1 cellular context compared by ENCODE assay signal in genomic region chr1:120176092-120176855, GRCh38.
A peak's percentile ranks its signal among the peaks of the same experiment; 100 is the strongest.
TF ChIP-seq lines count a peak whose summit lies in the region.

Gene SEC22B (minus strand): TSS chr1:120176520. CDS start chr1:120176381, 139 bp downstream.

TF ChIP-seq in GM12878, 131 proteins besides CTCF, POLR2A, EP300 and RAD21 (continued from another document and continues in another):
- TF ChIP-seq, protein P1, sequence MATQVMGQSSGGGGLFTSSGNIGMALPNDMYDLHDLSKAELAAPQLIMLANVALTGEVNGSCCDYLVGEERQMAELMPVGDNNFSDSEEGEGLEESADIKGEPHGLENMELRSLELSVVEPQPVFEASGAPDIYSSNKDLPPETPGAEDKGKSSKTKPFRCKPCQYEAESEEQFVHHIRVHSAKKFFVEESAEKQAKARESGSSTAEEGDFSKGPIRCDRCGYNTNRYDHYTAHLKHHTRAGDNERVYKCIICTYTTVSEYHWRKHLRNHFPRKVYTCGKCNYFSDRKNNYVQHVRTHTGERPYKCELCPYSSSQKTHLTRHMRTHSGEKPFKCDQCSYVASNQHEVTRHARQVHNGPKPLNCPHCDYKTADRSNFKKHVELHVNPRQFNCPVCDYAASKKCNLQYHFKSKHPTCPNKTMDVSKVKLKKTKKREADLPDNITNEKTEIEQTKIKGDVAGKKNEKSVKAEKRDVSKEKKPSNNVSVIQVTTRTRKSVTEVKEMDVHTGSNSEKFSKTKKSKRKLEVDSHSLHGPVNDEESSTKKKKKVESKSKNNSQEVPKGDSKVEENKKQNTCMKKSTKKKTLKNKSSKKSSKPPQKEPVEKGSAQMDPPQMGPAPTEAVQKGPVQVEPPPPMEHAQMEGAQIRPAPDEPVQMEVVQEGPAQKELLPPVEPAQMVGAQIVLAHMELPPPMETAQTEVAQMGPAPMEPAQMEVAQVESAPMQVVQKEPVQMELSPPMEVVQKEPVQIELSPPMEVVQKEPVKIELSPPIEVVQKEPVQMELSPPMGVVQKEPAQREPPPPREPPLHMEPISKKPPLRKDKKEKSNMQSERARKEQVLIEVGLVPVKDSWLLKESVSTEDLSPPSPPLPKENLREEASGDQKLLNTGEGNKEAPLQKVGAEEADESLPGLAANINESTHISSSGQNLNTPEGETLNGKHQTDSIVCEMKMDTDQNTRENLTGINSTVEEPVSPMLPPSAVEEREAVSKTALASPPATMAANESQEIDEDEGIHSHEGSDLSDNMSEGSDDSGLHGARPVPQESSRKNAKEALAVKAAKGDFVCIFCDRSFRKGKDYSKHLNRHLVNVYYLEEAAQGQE (IDR thresholded peaks at IDR 0.05; ENCODE audit: low read depth, low read length), result peak; percentile 33; the same call in 1 of the 2 replicates
- TF ChIP-seq E4F1 (IDR thresholded peaks at IDR 0.05; ENCODE audit: borderline replicate concordance, partially characterized antibody) (peak; percentile 70), SMAD5 (IDR thresholded peaks at IDR 0.05; ENCODE audit: low read depth) (peak; percentile 78; the same call in 1 of the 2 replicates), GATAD2B (conservative IDR thresholded peaks at IDR 0.05; ENCODE audit: low read depth) (0 out of 2 replicates have a peak, but pooled peaks have one; percentile 53), MEF2B (IDR thresholded peaks at IDR 0.05; ENCODE audit: partially characterized antibody, poor library complexity, severe bottlenecking) (no peak), WRNIP1 (IDR thresholded peaks at IDR 0.05; ENCODE audit: borderline replicate concordance, low read depth, low read length) (peak; percentile 94; the same call in 1 of the 2 replicates), ZNF24 (IDR thresholded peaks at IDR 0.05) (peak; percentile 69), USF1 (IDR thresholded peaks at IDR 0.05; ENCODE audit: borderline replicate concordance, extremely low read length, insufficient read depth, low read depth, low read length) (no peak), ESRRA (IDR thresholded peaks at IDR 0.05; ENCODE audit: low read length) (no peak), ZZZ3 (IDR thresholded peaks at IDR 0.05; ENCODE audit: control insufficient read depth, insufficient read length, low read depth) (peak; percentile 43), IKZF1 (conservative IDR thresholded peaks at IDR 0.05) (peak; percentile 90), ETV6 (conservative IDR thresholded peaks at IDR 0.05 in 1 of 2, IDR thresholded peaks at IDR 0.05 in 1 of 2; ENCODE audit: borderline replicate concordance in 1 of 2, low read depth in 1 of 2) (peak in 1 of 2 experiments; percentile 58; a peak in 1 of 4 replicates), CBX5 (IDR thresholded peaks at IDR 0.05; ENCODE audit: low read depth) (peak; percentile 98), GABPA (IDR thresholded peaks at IDR 0.05; ENCODE audit: low read depth) (peak; percentile 100), RBBP5 (conservative IDR thresholded peaks at IDR 0.05) (no peak), SPI1 (IDR thresholded peaks at IDR 0.05; ENCODE audit: borderline replicate concordance, insufficient read depth, low read depth, low read length) (peak; percentile 68; the same call in 1 of the 2 replicates), IRF5 (IDR thresholded peaks at IDR 0.05; ENCODE audit: borderline replicate concordance) (no peak), ZNF207 (IDR thresholded peaks at IDR 0.05; ENCODE audit: borderline replicate concordance) (0 out of 2 replicates have a peak, but pooled peaks have one; percentile 78), BHLHE40 (IDR thresholded peaks at IDR 0.05; ENCODE audit: borderline replicate concordance in 1 of 2, low read depth in 2 of 2, low read length in 1 of 2) (no peak), CHD4 (IDR thresholded peaks at IDR 0.05) (no peak), HSF1 (IDR thresholded peaks at IDR 0.05; ENCODE audit: low read depth, low read length) (no peak), CREM (IDR thresholded peaks at IDR 0.05; ENCODE audit: low read depth) (peak; percentile 95), FOXM1 (IDR thresholded peaks at IDR 0.05; ENCODE audit: low read depth, low read length) (0 out of 2 replicates have a peak, but pooled peaks have one; percentile 17), KAT2A (conservative IDR thresholded peaks at IDR 0.05; ENCODE audit: control insufficient read depth, low read depth, low read length) (no peak), RFX5 (IDR thresholded peaks at IDR 0.05; ENCODE audit: low read depth, low read length) (no peak), NBN (IDR thresholded peaks at IDR 0.05) (peak; percentile 88; the same call in 1 of the 2 replicates), SP1 (IDR thresholded peaks at IDR 0.05; ENCODE audit: low read depth, low read length) (peak; percentile 84), FOXK2 (IDR thresholded peaks at IDR 0.05) (peak; percentile 62), LARP7 (IDR thresholded peaks at IDR 0.05) (peak; percentile 74; the same call in 1 of the 2 replicates), EZH2 (IDR thresholded peaks at IDR 0.05; ENCODE audit: borderline replicate concordance, control insufficient read depth, low read depth, low read length) (no peak), JUNB (IDR thresholded peaks at IDR 0.05) (no peak; the same call in 1 of the 2 replicates), SRF (IDR thresholded peaks at IDR 0.05; ENCODE audit: low read depth in 2 of 2, low read length in 2 of 2) (peak in 1 of 2 experiments; percentile 79; a peak in 2 of 4 replicates), SMAD1 (IDR thresholded peaks at IDR 0.05; ENCODE audit: low read depth, partially characterized antibody) (no peak), STAT3 (IDR thresholded peaks at IDR 0.05; ENCODE audit: low read depth, low read length) (no peak), POU2F2 (IDR thresholded peaks at IDR 0.05; ENCODE audit: borderline replicate concordance, low read depth, low read length) (peak; percentile 79), ZNF687 (IDR thresholded peaks at IDR 0.05) (peak; percentile 68; the same call in 1 of the 2 replicates), CEBPB (IDR thresholded peaks at IDR 0.05; ENCODE audit: borderline replicate concordance in 1 of 2, low read depth in 2 of 2, low read length in 2 of 2) (no peak)
- TF ChIP-seq, protein P2, sequence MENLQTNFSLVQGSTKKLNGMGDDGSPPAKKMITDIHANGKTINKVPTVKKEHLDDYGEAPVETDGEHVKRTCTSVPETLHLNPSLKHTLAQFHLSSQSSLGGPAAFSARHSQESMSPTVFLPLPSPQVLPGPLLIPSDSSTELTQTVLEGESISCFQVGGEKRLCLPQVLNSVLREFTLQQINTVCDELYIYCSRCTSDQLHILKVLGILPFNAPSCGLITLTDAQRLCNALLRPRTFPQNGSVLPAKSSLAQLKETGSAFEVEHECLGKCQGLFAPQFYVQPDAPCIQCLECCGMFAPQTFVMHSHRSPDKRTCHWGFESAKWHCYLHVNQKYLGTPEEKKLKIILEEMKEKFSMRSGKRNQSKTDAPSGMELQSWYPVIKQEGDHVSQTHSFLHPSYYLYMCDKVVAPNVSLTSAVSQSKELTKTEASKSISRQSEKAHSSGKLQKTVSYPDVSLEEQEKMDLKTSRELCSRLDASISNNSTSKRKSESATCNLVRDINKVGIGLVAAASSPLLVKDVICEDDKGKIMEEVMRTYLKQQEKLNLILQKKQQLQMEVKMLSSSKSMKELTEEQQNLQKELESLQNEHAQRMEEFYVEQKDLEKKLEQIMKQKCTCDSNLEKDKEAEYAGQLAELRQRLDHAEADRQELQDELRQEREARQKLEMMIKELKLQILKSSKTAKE (IDR thresholded peaks at IDR 0.05; ENCODE audit: low read depth, poor library complexity, severe bottlenecking), result peak; percentile 59
- TF ChIP-seq, protein P3, sequence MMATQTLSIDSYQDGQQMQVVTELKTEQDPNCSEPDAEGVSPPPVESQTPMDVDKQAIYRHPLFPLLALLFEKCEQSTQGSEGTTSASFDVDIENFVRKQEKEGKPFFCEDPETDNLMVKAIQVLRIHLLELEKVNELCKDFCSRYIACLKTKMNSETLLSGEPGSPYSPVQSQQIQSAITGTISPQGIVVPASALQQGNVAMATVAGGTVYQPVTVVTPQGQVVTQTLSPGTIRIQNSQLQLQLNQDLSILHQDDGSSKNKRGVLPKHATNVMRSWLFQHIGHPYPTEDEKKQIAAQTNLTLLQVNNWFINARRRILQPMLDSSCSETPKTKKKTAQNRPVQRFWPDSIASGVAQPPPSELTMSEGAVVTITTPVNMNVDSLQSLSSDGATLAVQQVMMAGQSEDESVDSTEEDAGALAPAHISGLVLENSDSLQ (IDR thresholded peaks at IDR 0.05), result peak; percentile 64
- TF ChIP-seq, protein P4, sequence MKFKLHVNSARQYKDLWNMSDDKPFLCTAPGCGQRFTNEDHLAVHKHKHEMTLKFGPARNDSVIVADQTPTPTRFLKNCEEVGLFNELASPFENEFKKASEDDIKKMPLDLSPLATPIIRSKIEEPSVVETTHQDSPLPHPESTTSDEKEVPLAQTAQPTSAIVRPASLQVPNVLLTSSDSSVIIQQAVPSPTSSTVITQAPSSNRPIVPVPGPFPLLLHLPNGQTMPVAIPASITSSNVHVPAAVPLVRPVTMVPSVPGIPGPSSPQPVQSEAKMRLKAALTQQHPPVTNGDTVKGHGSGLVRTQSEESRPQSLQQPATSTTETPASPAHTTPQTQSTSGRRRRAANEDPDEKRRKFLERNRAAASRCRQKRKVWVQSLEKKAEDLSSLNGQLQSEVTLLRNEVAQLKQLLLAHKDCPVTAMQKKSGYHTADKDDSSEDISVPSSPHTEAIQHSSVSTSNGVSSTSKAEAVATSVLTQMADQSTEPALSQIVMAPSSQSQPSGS (IDR thresholded peaks at IDR 0.05; ENCODE audit: low read length), result 0 out of 2 replicates have a peak, but pooled peaks have one; percentile 45
- TF ChIP-seq, protein P5, sequence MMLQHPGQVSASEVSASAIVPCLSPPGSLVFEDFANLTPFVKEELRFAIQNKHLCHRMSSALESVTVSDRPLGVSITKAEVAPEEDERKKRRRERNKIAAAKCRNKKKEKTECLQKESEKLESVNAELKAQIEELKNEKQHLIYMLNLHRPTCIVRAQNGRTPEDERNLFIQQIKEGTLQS (IDR thresholded peaks at IDR 0.05; ENCODE audit: borderline replicate concordance, extremely low read depth, low read depth, low read length), result no peak
